11 cellular contexts compared by ENCODE assay signal in the genomic region with DNA sequence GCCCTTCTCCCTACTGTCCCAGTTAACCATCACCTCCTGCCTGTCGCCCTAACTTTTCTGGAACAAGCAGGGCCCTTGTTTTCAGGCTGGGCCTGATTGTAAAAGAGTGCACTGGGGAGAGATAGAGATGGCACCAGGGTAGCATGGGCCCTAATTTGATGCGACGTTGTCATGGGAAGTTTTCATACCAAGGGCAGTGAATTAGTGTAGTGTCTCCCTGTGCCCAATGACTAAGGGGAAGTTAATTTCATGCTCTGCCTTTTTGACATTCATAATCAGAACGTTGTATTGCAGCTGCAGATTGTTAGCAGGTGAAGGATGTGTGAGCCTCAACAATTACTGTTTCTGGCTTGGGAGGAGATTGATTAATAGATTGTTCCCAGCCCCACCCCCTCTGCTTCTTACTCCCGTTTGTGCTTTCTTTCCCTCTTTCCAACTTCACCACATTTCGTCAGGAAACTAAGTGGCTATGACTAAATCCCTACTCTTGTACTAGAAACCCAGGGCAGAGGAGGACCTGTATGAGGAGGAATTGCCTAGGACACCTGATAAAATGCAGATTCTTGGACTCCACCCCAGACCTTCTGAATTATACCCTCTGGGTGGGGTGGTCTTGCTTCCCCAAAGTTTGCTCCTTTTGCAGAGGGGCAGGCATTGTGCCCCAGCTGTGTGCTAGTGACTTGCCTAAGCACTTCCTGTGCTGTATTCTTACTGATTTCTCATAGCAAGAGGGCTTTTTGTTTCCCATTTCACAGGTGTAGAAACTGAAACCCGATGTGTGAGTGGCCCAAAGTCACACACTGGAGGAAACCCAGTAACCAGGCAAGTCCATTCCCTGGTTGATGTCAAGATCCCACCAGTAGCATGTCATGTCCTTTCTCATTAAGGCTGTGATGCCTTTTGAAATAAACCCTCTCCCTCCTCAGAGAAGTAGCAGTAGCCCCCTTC. TPM values are rescaled to one million over a fixed set of nuclear protein-coding genes. Genes with fewer than 3 reads are reported as not detected.
DNase-seq lines count a peak whose midpoint lies in the region; ATAC-seq and TF ChIP-seq lines count a peak whose summit lies in the region.
"Had no signal": no experiment of that assay in that cellular context is flagged by ENCODE, and none has a peak within 500 bp of the region (broad histone marks: within the 10 kb centered on the region; RNA-seq: fewer than 3 reads in every experiment).

No MANE protein-coding gene starts in this region.

- H3K4me1 Mint-ChIP-seq in activated CD8-positive, alpha-beta T cell treated with anti-CD3 and anti-CD28 coated beads, Interleukin-2, amount 10 ng/mL, durations not matched to agents 7 days and 5 days (ENCODE audit: low read depth): peaks cover 22% of the 10 kb centered on the region

- DNase-seq in GM12865 (ENCODE audit: low read depth) (peak; percentile 86), G401 (ENCODE audit: low spot score) (no peak), AG08396 (ENCODE audit: low spot score) (no peak), NCI-H1048 (lab: John Stamatoyannopoulos, UW) (no peak), posterior cingulate gyrus (no peak)
- DNase-seq in activated CD8-positive, alpha-beta T cell treated with anti-CD3 and anti-CD28 coated beads, Interleukin-2, amount 10 ng/mL, durations not matched to agents 7 days and 5 days: peak; percentile 56
- DNase-seq: activated CD8-positive, alpha-beta memory T cell treated with anti-CD3 and anti-CD28 coated beads for 24 hours; naive thymus-derived CD8-positive, alpha-beta T cell; NCI-H146 had no signal

- H3K36me3 Mint-ChIP-seq in activated CD8-positive, alpha-beta T cell treated with anti-CD3 and anti-CD28 coated beads, Interleukin-2, amount 10 ng/mL, durations not matched to agents 7 days and 5 days (ENCODE audit: low read depth): no peaks in the 10 kb centered on the region
- H3K36me3 Mint-ChIP-seq: naive thymus-derived CD8-positive, alpha-beta T cell had no signal

- no peak for TF ChIP-seq CTCF in GM12865 (IDR thresholded peaks at IDR 0.05; ENCODE audit: insufficient read depth, low read depth, low read length, missing control alignments)

- H3K4me3 Mint-ChIP-seq in activated CD8-positive, alpha-beta T cell treated with anti-CD3 and anti-CD28 coated beads, Interleukin-2, amount 10 ng/mL, durations not matched to agents 7 days and 5 days: no peak overlapping the region
- H3K4me3 Mint-ChIP-seq: naive thymus-derived CD8-positive, alpha-beta T cell had no signal

- CTCF ChIA-PET in activated CD8-positive, alpha-beta T cell treated with anti-CD3 and anti-CD28 coated beads, Interleukin-2, amount 10 ng/mL, durations not matched to agents 7 days and 5 days (lab: Charles Lee): interaction anchor here (1.0 to 1.2 kb wide), 2 partner anchors 11 to 24 kb away, joined by 3 to 5 read pairs; no protein-coding TSS in a partner anchor

- H3K4me3 ChIP-seq in GM12865 (ENCODE audit: low read depth, low read length): no peak overlapping the region

- in situ Hi-C loops in G401 (cut with HindIII; ENCODE audit: low sequenced_read_pairs): no loop called here

- peaks cover 24% of the 10 kb centered on the region for H3K27me3 Mint-ChIP-seq in activated CD8-positive, alpha-beta T cell treated with anti-CD3 and anti-CD28 coated beads, Interleukin-2, amount 10 ng/mL, durations not matched to agents 7 days and 5 days (ENCODE audit: low read depth)

- peak; percentile 91 for ATAC-seq in GM19438 (IDR thresholded peaks at IDR 0.05; ENCODE audit: low read depth, unreplicated experiment)
- peak; percentile 95 for ATAC-seq in HG03066 (IDR thresholded peaks at IDR 0.05; ENCODE audit: low read depth, unreplicated experiment)
- ATAC-seq in activated CD8-positive, alpha-beta T cell treated with anti-CD3 and anti-CD28 coated beads, Interleukin-2, amount 10 ng/mL, durations not matched to agents 7 days and 5 days: peak; percentile 84
- ATAC-seq: naive thymus-derived CD8-positive, alpha-beta T cell had no signal

- intact Hi-C loops in posterior cingulate gyrus (cut with DNase I): no loop called here

- peak overlapping the region; percentile 48 for H3K27ac Mint-ChIP-seq in activated CD8-positive, alpha-beta T cell treated with anti-CD3 and anti-CD28 coated beads, Interleukin-2, amount 10 ng/mL, durations not matched to agents 7 days and 5 days

- H3K9me3 Mint-ChIP-seq in activated CD8-positive, alpha-beta T cell treated with anti-CD3 and anti-CD28 coated beads, Interleukin-2, amount 10 ng/mL, durations not matched to agents 7 days and 5 days (ENCODE audit: insufficient read depth): no peaks in the 10 kb centered on the region
- H3K9me3 Mint-ChIP-seq: naive thymus-derived CD8-positive, alpha-beta T cell had no signal

- POLR2A ChIA-PET in activated CD8-positive, alpha-beta T cell treated with anti-CD3 and anti-CD28 coated beads, Interleukin-2, amount 10 ng/mL, durations not matched to agents 7 days and 5 days (lab: Charles Lee): interaction anchor here (0.8 kb wide), 1 partner anchor 9 kb away, joined by 3 read pairs; no protein-coding TSS in a partner anchor

RNA-seq across cellular contexts. Expression of a gene that starts 56.3 kb away (rescaled TPM):
- total RNA-seq in activated CD8-positive, alpha-beta T cell treated with anti-CD3 and anti-CD28 coated beads, Interleukin-2, amount 10 ng/mL, durations not matched to agents 7 days and 5 days: under 1 TPM; 0.08 to 0.13 TPM
- 30.0 and 44.9 TPM in 2 replicates for total RNA-seq in G401 (2014; rRNA removed; shearing (Covaris generic))
- total RNA-seq: naive thymus-derived CD8-positive, alpha-beta T cell had no signal

Comparison
In these comparisons a context has a peak if more than half of its experiments do, and no peak if none do; other contexts are left out.
1. DNase-seq: peak in GM12865 (single experiment) and activated CD8-positive, alpha-beta T cell treated with anti-CD3 and anti-CD28 coated beads, Interleukin-2, amount 10 ng/mL, durations not matched to agents 7 days and 5 days (single experiment); none in G401 (single experiment), AG08396 (single experiment), NCI-H1048 (single experiment) and posterior cingulate gyrus (0 of 10).
2. RNA of a gene that starts 56.3 kb away (total RNA-seq): 30.0 to 44.9 TPM in G401; 0.08 to 0.13 TPM in activated CD8-positive, alpha-beta T cell treated with anti-CD3 and anti-CD28 coated beads, Interleukin-2, amount 10 ng/mL, durations not matched to agents 7 days and 5 days; every median in the first group is over 10 times any median in the second.
3. Peak in every context shown above with its lines, with median percentiles within 50 percentile points of each other: ATAC-seq.